11 cellular contexts compared by ENCODE assay signal in the genomic region with DNA sequence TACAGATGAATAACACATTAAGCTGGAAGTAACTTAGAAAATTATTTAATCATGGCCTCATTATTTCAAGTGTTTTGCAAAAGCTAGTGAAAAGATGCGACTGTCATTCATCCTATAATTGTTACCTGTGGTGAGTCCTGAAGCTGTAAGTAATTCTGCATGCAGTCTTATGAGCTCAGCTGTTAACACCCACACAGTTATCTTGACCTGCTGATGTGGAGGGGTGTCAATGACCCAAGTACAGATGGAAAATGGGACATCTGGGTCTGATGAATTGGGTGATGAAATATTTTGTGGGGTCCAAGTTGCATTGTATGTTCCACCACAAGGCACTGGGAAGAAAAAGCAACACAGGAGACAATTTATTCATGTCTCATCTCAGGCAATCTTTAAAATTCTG.
"Had no signal": no experiment of that assay in that cellular context is flagged by ENCODE, and none has a peak within 500 bp of the region (broad histone marks: within the 10 kb centered on the region; RNA-seq: fewer than 3 reads in every experiment).

No MANE protein-coding gene starts in this region.

- H3K4me2 ChIP-seq: GM23338 had no signal

- H3K36me3 ChIP-seq: HAP-1 had no signal

- FAIRE-seq: H1, H54 had no signal

- H3K9me3 ChIP-seq: HAP-1 had no signal

- H3K27ac ChIP-seq: GM23248 had no signal

- H3K4me3 Mint-ChIP-seq: GM23338, H9, HFFc6 had no signal

- DNase-seq: GM23248, GOT3, H7, H9, HCEC 1CT, HFFc6 had no signal

- H3K9ac ChIP-seq: GM23248 had no signal

- ATAC-seq: GM23338, HCT116 had no signal

- H2AFZ ChIP-seq: GM23248, GM23338 had no signal

- H3K4me3 ChIP-seq: GM23248, GM23338, HAP-1 had no signal

- H3K27ac Mint-ChIP-seq: GM23338, H9, HFFc6 had no signal
